In the genomic region with DNA sequence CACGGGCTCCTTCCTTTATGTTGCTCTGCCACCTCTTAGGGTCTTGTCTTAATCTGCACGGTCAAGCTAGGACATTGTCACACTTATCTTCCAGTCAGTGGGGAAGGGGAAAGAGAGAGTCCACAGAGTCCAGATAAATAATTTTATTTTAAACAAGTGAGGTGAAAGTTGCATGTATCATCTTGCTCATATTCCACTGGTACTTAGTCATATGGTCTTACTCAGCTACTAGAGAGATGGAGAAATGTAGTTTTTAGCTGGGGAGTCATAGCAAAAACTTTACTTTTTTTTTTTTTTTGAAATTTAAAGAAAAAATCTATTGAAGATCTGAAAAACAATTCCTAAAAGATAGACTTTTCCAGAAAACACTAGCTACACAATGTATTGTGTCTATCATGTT, we compare ENCODE assay signal across 20 cellular contexts. TPM values are rescaled to one million over a fixed set of nuclear protein-coding genes. Genes with fewer than 3 reads are reported as not detected.
DNase-seq lines count a peak whose midpoint lies in the region; ATAC-seq and TF ChIP-seq lines count a peak whose summit lies in the region.
"Had no signal": no experiment of that assay in that cellular context is flagged by ENCODE, and none has a peak within 500 bp of the region (broad histone marks: within the 10 kb centered on the region; RNA-seq: fewer than 3 reads in every experiment).

No MANE protein-coding gene starts in this region.

- ATAC-seq in activated CD4-positive, alpha-beta T cell treated with anti-CD3 and anti-CD28 coated beads for 36 hours = peak; percentile 81
- no peak for ATAC-seq in sciatic nerve

- H3K4me1 Mint-ChIP-seq in activated CD4-positive, alpha-beta T cell treated with anti-CD3 and anti-CD28 coated beads for 36 hours = peaks cover 55% of the 10 kb centered on the region

- POLR2A ChIA-PET in activated CD4-positive, alpha-beta T cell treated with anti-CD3 and anti-CD28 coated beads for 36 hours (lab: Charles Lee) = no interaction called here

- no peak overlapping the region for H3K4me3 Mint-ChIP-seq in activated CD4-positive, alpha-beta T cell treated with anti-CD3 and anti-CD28 coated beads for 36 hours
- H3K4me3 Mint-ChIP-seq: natural killer cell treated with Interleukin-12 subunit alpha and Interleukin-12 subunit beta and Interleukin-15 and Interleukin-18, amount 100 ng/mL, for 72 hours had no signal

- DNase-seq in activated CD4-positive, alpha-beta T cell treated with anti-CD3 and anti-CD28 coated beads for 36 hours = no peak
- DNase-seq in activated CD4-positive, alpha-beta T cell treated with anti-CD3 and anti-CD28 coated beads for 1 hour = no peak
- DNase-seq in HS-5 (ENCODE audit: low read depth) = peak; percentile 38
- peak; percentile 73 for DNase-seq in epithelial cell of esophagus (ENCODE audit: low read depth)
- peak; percentile 12 for DNase-seq in skeletal muscle cell (ENCODE audit: low read depth)
- no peak for DNase-seq in A172 (ENCODE audit: low spot score)
- no peak for DNase-seq in sciatic nerve (ENCODE audit: low spot score)
- no peak for DNase-seq in NCI-H226
- DNase-seq: adrenal gland; Calu3; colonic mucosa; erythroblast; GF-D8; NCI-H2081 treated with DMSO at 0.1 percent for 48 hours; NCI-H748 treated with DMSO at 0.1 percent for 48 hours; stimulated activated CD4-positive, alpha-beta T cell treated with anti-CD3 and anti-CD28 coated beads, Interleukin-4, amount 100 ng/mL, for 24 hours; uterus had no signal

- H3K4me3 ChIP-seq in epithelial cell of esophagus (ENCODE audit: low read length) (no peak overlapping the region), skeletal muscle cell (ENCODE audit: low read depth, low read length) (no peak overlapping the region)
- H3K4me3 ChIP-seq: adrenal gland, colonic mucosa, uterus had no signal

- CTCF ChIA-PET in activated CD4-positive, alpha-beta T cell treated with anti-CD3 and anti-CD28 coated beads for 36 hours (lab: Charles Lee) = interaction anchor here (0.6 to 1.4 kb wide), 3 partner anchors 10 to 28 kb away, joined by 3 to 4 read pairs (median 3); no protein-coding TSS in a partner anchor

- H3K27me3 Mint-ChIP-seq in activated CD4-positive, alpha-beta T cell treated with anti-CD3 and anti-CD28 coated beads for 36 hours = no peaks in the 10 kb centered on the region
- H3K27me3 Mint-ChIP-seq: natural killer cell treated with Interleukin-12 subunit alpha and Interleukin-12 subunit beta and Interleukin-15 and Interleukin-18, amount 100 ng/mL, for 72 hours had no signal

- H3K9me3 Mint-ChIP-seq in activated CD4-positive, alpha-beta T cell treated with anti-CD3 and anti-CD28 coated beads for 36 hours (ENCODE audit: low read depth) = peaks cover 2% of the 10 kb centered on the region
- H3K9me3 Mint-ChIP-seq: natural killer cell treated with Interleukin-12 subunit alpha and Interleukin-12 subunit beta and Interleukin-15 and Interleukin-18, amount 100 ng/mL, for 72 hours had no signal

- no peak for TF ChIP-seq CTCF in epithelial cell of esophagus (IDR thresholded peaks at IDR 0.05; ENCODE audit: insufficient read depth, low read depth, low read length, missing control alignments)

- peaks cover 45% of the 10 kb centered on the region for H3K36me3 Mint-ChIP-seq in activated CD4-positive, alpha-beta T cell treated with anti-CD3 and anti-CD28 coated beads for 36 hours (ENCODE audit: low read depth)

- peak overlapping the region; percentile 43 for H3K27ac Mint-ChIP-seq in activated CD4-positive, alpha-beta T cell treated with anti-CD3 and anti-CD28 coated beads for 36 hours

- intact Hi-C loops in activated CD4-positive, alpha-beta T cell treated with anti-CD3 and anti-CD28 coated beads for 36 hours (cut with DNase I, micrococcal nuclease) = no loop called here
- intact Hi-C loops in sciatic nerve (cut with DNase I) = no loop called here

RNA-seq across cellular contexts. Expression of gene PDE3B, which starts 29.0 kb away (rescaled TPM):
- total RNA-seq in activated CD4-positive, alpha-beta T cell treated with anti-CD3 and anti-CD28 coated beads for 36 hours = 10 to 100 TPM; 24.7 to 25.8 TPM
- 0.43 and 0.96 TPM in 2 replicates for total RNA-seq in A172 (2014; rRNA removed; shearing (Covaris generic))
- 7.8 TPM for total RNA-seq in sciatic nerve
- total RNA-seq: HT1080, RPMI7951 had no signal

Comparison
In these comparisons a context has a peak if more than half of its experiments do, and no peak if none do; other contexts are left out.
1. DNase-seq: peak in HS-5 (single experiment), epithelial cell of esophagus (single experiment) and skeletal muscle cell (single experiment); none in activated CD4-positive, alpha-beta T cell treated with anti-CD3 and anti-CD28 coated beads for 36 hours (single experiment), activated CD4-positive, alpha-beta T cell treated with anti-CD3 and anti-CD28 coated beads for 1 hour (single experiment), A172 (single experiment), sciatic nerve (single experiment) and NCI-H226 (single experiment).